In the genomic region with DNA sequence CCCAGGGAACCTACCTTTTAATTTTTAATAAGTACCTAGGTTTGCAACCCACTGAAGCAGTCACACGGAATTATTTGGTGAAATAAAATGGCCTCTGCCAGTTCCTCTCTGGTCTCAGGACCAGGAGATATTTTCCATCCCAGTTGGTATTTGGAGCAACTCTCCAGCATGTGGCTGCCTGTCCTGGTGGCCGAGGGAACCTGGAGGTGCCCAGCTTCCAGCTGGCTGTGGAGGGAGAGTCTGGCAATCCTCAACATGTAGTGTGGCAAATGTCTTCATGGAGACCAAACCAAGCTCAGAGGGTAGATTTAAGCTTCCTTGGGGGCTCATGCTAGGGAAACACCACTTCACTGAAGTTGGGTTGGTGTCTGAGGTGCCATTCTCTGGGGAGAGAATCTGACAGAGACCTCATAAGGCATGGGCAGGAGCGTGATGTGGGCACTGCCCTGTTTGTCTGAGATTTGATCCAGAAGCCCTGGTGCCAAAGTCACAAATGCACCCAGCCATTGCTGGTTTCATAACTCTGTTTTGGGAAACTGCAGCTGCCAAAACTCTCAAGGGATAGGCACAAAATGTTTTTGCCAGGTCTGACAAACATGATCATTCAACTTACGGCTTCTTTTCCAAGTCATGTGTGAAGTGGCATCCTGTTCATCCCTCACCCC, we compare ENCODE assay signal across 20 cellular contexts. TPM values are rescaled to one million over a fixed set of nuclear protein-coding genes. Genes with fewer than 3 reads are reported as not detected.
A peak's percentile ranks its signal among the peaks of the same experiment; 100 is the strongest.
DNase-seq lines count a peak whose midpoint lies in the region; ATAC-seq, FAIRE-seq and TF ChIP-seq lines count a peak whose summit lies in the region.
"Had no signal": no experiment of that assay in that cellular context is flagged by ENCODE, and none has a peak within 500 bp of the region (broad histone marks: within the 10 kb centered on the region; RNA-seq: fewer than 3 reads in every experiment).

No MANE protein-coding gene starts in this region.

- no peak for TF ChIP-seq CTCF in ascending aorta (IDR thresholded peaks at IDR 0.05)
- no peak for TF ChIP-seq CTCF in pancreas (IDR thresholded peaks at IDR 0.05)
- TF ChIP-seq CTCF in thoracic aorta (IDR thresholded peaks at IDR 0.05) = no peak

- ATAC-seq in pancreas = peak in 3 of 4 donors; percentile 6 to 38 (median 25)
- no peak for ATAC-seq in thoracic aorta (ENCODE audit: insufficient number of reproducible peaks, low FRiP score, low read depth)
- no peak for ATAC-seq in HG03108 (IDR thresholded peaks at IDR 0.05; ENCODE audit: unreplicated experiment)
- ATAC-seq: effector memory CD8-positive, alpha-beta T cell; left lung; stimulated activated effector memory CD8-positive, alpha-beta T cell treated with anti-CD3 and anti-CD28 coated beads, Interleukin-12 subunit alpha, Interleukin-12 subunit beta, amount 100 ng/mL, for 72 hours had no signal

- FAIRE-seq in pancreas (lab: Jason Lieb, UNC) = no peak

- H3K9me3 ChIP-seq in ascending aorta = no peaks in the 10 kb centered on the region
- H3K9me3 ChIP-seq in esophagus (ENCODE audit: control insufficient read depth in 2 of 2, insufficient read depth in 1 of 2, low read depth in 1 of 2, low read length in 1 of 2) = no peaks in the 10 kb centered on the region
- no peaks in the 10 kb centered on the region for H3K9me3 ChIP-seq in pancreas
- H3K9me3 ChIP-seq in thoracic aorta = no peaks in the 10 kb centered on the region
- H3K9me3 ChIP-seq: upper lobe of left lung had no signal

- peak overlapping the region; percentile 71 to 85 for H3K4me3 ChIP-seq in ascending aorta
- no peak overlapping the region for H3K4me3 ChIP-seq in esophagus (ENCODE audit: low read depth in 1 of 2, low read length in 2 of 2)
- peak overlapping the region in 1 of 4 donors; percentile 74 for H3K4me3 ChIP-seq in pancreas
- peak overlapping the region; percentile 85 for H3K4me3 ChIP-seq in thoracic aorta

- H3K36me3 ChIP-seq in ascending aorta (peaks cover 0 to 11% of the 10 kb centered on the region in 2 donors), esophagus (ENCODE audit: control insufficient read depth in 2 of 2, insufficient read depth in 2 of 2, low read length in 1 of 2) (no peaks in the 10 kb centered on the region), pancreas (no peaks in the 10 kb centered on the region), thoracic aorta (no peaks in the 10 kb centered on the region)
- H3K36me3 ChIP-seq: left lung, upper lobe of left lung had no signal

- peak overlapping the region; percentile 83 to 88 for H3K27ac ChIP-seq in ascending aorta
- H3K27ac ChIP-seq in esophagus (ENCODE audit: low read depth in 2 of 2, low read length in 1 of 2) = peak overlapping the region; percentile 57 to 83
- peak overlapping the region; percentile 20 to 72 (median 54) for H3K27ac ChIP-seq in pancreas
- H3K27ac ChIP-seq in thoracic aorta = peak overlapping the region; percentile 80
- H3K27ac ChIP-seq: left lung had no signal

- 49 to 61% methylated on average over 4 of the region's 4 CpGs for WGBS in esophagus, 2 donors
- 32 to 42% methylated on average over 4 of the region's 4 CpGs for WGBS in pancreas, 2 donors

- DNase-seq in ascending aorta (ENCODE audit: low spot score in 2 of 2) (peak in 1 of 2 donors; percentile 81), pancreas (peak in 3 of 6 donors; percentile 37 to 71 (median 69)), thoracic aorta (ENCODE audit: low spot score) (no peak), kidney tubule cell (ENCODE audit: low spot score) (no peak), midbrain (lab: John Stamatoyannopoulos, UW) (no peak)
- DNase-seq: activated CD4-positive, CD25-positive, alpha-beta regulatory T cell treated with anti-CD3 and anti-CD28 coated beads, Interleukin-2, amount 50 U/mL, for 72 hours; effector memory CD8-positive, alpha-beta T cell; GOT3; IMR-90; left lung; NCI-H187; NCI-H345; upper lobe of left lung had no signal

- H3K27me3 ChIP-seq in ascending aorta (no peaks in the 10 kb centered on the region), esophagus (ENCODE audit: control insufficient read depth in 1 of 2, insufficient read depth in 2 of 2, low read length in 2 of 2) (no peaks in the 10 kb centered on the region), pancreas (no peaks in the 10 kb centered on the region), thoracic aorta (replicated peaks; ENCODE audit: insufficient read depth) (no peaks in the 10 kb centered on the region)
- H3K27me3 ChIP-seq: left lung, upper lobe of left lung had no signal

- peaks cover 0 to 26% of the 10 kb centered on the region in 2 donors for H3K4me1 ChIP-seq in ascending aorta
- H3K4me1 ChIP-seq in esophagus (ENCODE audit: control insufficient read depth in 2 of 2, insufficient read depth in 2 of 2, low read length in 1 of 2) = peaks cover 5 to 11% of the 10 kb centered on the region in 2 donors
- peaks cover 0 to 15% (median 3%) of the 10 kb centered on the region in 3 donors for H3K4me1 ChIP-seq in pancreas
- H3K4me1 ChIP-seq in thoracic aorta (ENCODE audit: control insufficient read depth in 1 of 2, low read depth in 2 of 2) = peaks cover 20 to 35% of the 10 kb centered on the region in 2 donors

- intact Hi-C loops in ascending aorta (cut with DNase I) (no loop called here), pancreas (cut with DNase I) (no loop called here)

RNA-seq across cellular contexts. Expression of a gene that starts 2.8 kb away (rescaled TPM):
- total RNA-seq in ascending aorta (2,291 TPM), pancreas (100 to 1,000 TPM in 5 of 6 donors, 10 to 100 TPM in 1; 56.1 to 474 (median 227) TPM), thoracic aorta (100 to 1,000 TPM; 308 to 320 TPM)
- polyA plus RNA-seq in esophagus (1,000 to 10,000 TPM; 1,462 to 1,505 TPM), pancreas (100 to 1,000 TPM; 571 to 992 TPM)

RNA-seq across cellular contexts. Expression of a gene that starts 15.4 kb away (rescaled TPM):
- total RNA-seq in ascending aorta (not detected), pancreas (100 to 1,000 TPM in 1 of 6 donors, 10 to 100 TPM in 4, 1 to 10 TPM in 1; 8.3 to 106 (median 21.0) TPM), thoracic aorta (not detected)
- polyA plus RNA-seq in esophagus (10 to 100 TPM; 32.9 to 63.3 TPM), pancreas (10 to 100 TPM; 14.9 to 71.1 TPM)
- total RNA-seq: Daoy, fibroblast of villous mesenchyme, IMR-90 had no signal
- polyA plus RNA-seq: IMR-90 had no signal

RNA-seq across cellular contexts. Expression of a gene that starts 17.2 kb away (rescaled TPM):
- total RNA-seq in ascending aorta = 36.6 TPM
- 100 to 1,000 TPM; 459 to 751 TPM for polyA plus RNA-seq in esophagus
- total RNA-seq in pancreas = 100 to 1,000 TPM in 4 of 6 donors, 10 to 100 TPM in 2; 76.9 to 766 (median 150) TPM
- 100 to 1,000 TPM; 496 to 753 TPM for polyA plus RNA-seq in pancreas
- 10 to 100 TPM in 1 of 2 donors, not detected in 1; 34.7 TPM for total RNA-seq in thoracic aorta
- total RNA-seq: fibroblast of villous mesenchyme, IMR-90 had no signal

RNA-seq across cellular contexts. Expression of a gene that starts 27.3 kb away (rescaled TPM):
- total RNA-seq in ascending aorta (9.8 TPM), pancreas (100 to 1,000 TPM in 1 of 6 donors, 10 to 100 TPM in 5; 29.1 to 119 (median 44.7) TPM), thoracic aorta (1 to 10 TPM; 3.1 to 3.9 TPM)
- polyA plus RNA-seq in esophagus (10 to 100 TPM; 11.0 to 11.2 TPM), pancreas (100 to 1,000 TPM in 1 of 2 donors, 10 to 100 TPM in 1; 94.6 to 201 TPM)
- total RNA-seq: fibroblast of villous mesenchyme, IMR-90 had no signal

RNA-seq across cellular contexts. Expression of a gene that starts 33.4 kb away (rescaled TPM):
- not detected for total RNA-seq in ascending aorta
- polyA plus RNA-seq in esophagus = under 1 TPM in 1 of 2 donors, not detected in 1; 0.68 TPM
- not detected for total RNA-seq in pancreas
- not detected for polyA plus RNA-seq in pancreas
- not detected for total RNA-seq in thoracic aorta
- total RNA-seq: activated CD8-positive, alpha-beta memory T cell treated with anti-CD3 and anti-CD28 coated beads for 36 hours; Daoy; fibroblast of villous mesenchyme; IMR-90; left lung; omental fat pad; upper lobe of left lung had no signal
- polyA plus RNA-seq: IMR-90 had no signal

Comparison
In these comparisons a context has a peak if more than half of its experiments do, and no peak if none do; other contexts are left out.
1. H3K4me3 ChIP-seq: peak in ascending aorta (2 of 2) and thoracic aorta (single experiment); none in esophagus (0 of 2).
2. ATAC-seq: peak in pancreas (3 of 4); none in thoracic aorta (single experiment) and HG03108 (single experiment).
3. Peak in every context shown above with its lines, with median percentiles within 50 percentile points of each other: H3K27ac ChIP-seq.